ENCODE assay signal across 1 cellular context in genomic region chr12:121804417-121805111, GRCh38.
A peak's percentile ranks its signal among the peaks of the same experiment; 100 is the strongest.
TF ChIP-seq lines count a peak whose summit lies in the region.

No MANE protein-coding gene starts in this region.

TF ChIP-seq in HepG2, 621 proteins besides CTCF, POLR2A, EP300 and RAD21 (continued from another document):
- TF ChIP-seq AFF4 (CRISPR knock-in tag; IDR thresholded peaks at IDR 0.05): no peak
- TF ChIP-seq ZNF331 (CRISPR knock-in tag; IDR thresholded peaks at IDR 0.05): no peak
- no peak for TF ChIP-seq MEIS1 (CRISPR knock-in tag; IDR thresholded peaks at IDR 0.05; ENCODE audit: borderline replicate concordance)
- no peak for TF ChIP-seq SMAD3 (CRISPR knock-in tag; IDR thresholded peaks at IDR 0.05)
- no peak for TF ChIP-seq ZKSCAN8 (CRISPR knock-in tag; IDR thresholded peaks at IDR 0.05; ENCODE audit: borderline replicate concordance)
- TF ChIP-seq LCORL (IDR thresholded peaks at IDR 0.05): no peak
- TF ChIP-seq LCORL (CRISPR knock-in tag; IDR thresholded peaks at IDR 0.05): peak; percentile 28; the same call in 1 of the 2 replicates
- TF ChIP-seq PCBP1 (IDR thresholded peaks at IDR 0.05; ENCODE audit: borderline replicate concordance, low read depth, low read length): no peak
- TF ChIP-seq, protein P1, sequence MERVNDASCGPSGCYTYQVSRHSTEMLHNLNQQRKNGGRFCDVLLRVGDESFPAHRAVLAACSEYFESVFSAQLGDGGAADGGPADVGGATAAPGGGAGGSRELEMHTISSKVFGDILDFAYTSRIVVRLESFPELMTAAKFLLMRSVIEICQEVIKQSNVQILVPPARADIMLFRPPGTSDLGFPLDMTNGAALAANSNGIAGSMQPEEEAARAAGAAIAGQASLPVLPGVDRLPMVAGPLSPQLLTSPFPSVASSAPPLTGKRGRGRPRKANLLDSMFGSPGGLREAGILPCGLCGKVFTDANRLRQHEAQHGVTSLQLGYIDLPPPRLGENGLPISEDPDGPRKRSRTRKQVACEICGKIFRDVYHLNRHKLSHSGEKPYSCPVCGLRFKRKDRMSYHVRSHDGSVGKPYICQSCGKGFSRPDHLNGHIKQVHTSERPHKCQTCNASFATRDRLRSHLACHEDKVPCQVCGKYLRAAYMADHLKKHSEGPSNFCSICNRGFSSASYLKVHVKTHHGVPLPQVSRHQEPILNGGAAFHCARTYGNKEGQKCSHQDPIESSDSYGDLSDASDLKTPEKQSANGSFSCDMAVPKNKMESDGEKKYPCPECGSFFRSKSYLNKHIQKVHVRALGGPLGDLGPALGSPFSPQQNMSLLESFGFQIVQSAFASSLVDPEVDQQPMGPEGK (CRISPR knock-in tag; IDR thresholded peaks at IDR 0.05): peak; percentile 81
- TF ChIP-seq ZNF333 (CRISPR knock-in tag; IDR thresholded peaks at IDR 0.05; ENCODE audit: borderline replicate concordance): no peak
- no peak for TF ChIP-seq ZNF207 (IDR thresholded peaks at IDR 0.05; ENCODE audit: borderline replicate concordance)
- no peak for TF ChIP-seq ZNF234 (CRISPR knock-in tag; conservative IDR thresholded peaks at IDR 0.05)
- peak; percentile 5; the same call in 1 of the 2 replicates for TF ChIP-seq ZFY (CRISPR knock-in tag; IDR thresholded peaks at IDR 0.05)
- no peak for TF ChIP-seq ZNF253 (CRISPR knock-in tag; IDR thresholded peaks at IDR 0.05; ENCODE audit: borderline replicate concordance)
- no peak for TF ChIP-seq ZNF646 (CRISPR knock-in tag; IDR thresholded peaks at IDR 0.05)
- peak; percentile 63; the same call in 1 of the 2 replicates for TF ChIP-seq SRY (CRISPR knock-in tag; IDR thresholded peaks at IDR 0.05)
- TF ChIP-seq, protein P2, sequence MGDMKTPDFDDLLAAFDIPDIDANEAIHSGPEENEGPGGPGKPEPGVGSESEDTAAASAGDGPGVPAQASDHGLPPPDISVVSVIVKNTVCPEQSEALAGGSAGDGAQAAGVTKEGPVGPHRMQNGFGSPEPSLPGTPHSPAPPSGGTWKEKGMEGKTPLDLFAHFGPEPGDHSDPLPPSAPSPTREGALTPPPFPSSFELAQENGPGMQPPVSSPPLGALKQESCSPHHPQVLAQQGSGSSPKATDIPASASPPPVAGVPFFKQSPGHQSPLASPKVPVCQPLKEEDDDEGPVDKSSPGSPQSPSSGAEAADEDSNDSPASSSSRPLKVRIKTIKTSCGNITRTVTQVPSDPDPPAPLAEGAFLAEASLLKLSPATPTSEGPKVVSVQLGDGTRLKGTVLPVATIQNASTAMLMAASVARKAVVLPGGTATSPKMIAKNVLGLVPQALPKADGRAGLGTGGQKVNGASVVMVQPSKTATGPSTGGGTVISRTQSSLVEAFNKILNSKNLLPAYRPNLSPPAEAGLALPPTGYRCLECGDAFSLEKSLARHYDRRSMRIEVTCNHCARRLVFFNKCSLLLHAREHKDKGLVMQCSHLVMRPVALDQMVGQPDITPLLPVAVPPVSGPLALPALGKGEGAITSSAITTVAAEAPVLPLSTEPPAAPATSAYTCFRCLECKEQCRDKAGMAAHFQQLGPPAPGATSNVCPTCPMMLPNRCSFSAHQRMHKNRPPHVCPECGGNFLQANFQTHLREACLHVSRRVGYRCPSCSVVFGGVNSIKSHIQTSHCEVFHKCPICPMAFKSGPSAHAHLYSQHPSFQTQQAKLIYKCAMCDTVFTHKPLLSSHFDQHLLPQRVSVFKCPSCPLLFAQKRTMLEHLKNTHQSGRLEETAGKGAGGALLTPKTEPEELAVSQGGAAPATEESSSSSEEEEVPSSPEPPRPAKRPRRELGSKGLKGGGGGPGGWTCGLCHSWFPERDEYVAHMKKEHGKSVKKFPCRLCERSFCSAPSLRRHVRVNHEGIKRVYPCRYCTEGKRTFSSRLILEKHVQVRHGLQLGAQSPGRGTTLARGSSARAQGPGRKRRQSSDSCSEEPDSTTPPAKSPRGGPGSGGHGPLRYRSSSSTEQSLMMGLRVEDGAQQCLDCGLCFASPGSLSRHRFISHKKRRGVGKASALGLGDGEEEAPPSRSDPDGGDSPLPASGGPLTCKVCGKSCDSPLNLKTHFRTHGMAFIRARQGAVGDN (CRISPR knock-in tag; IDR thresholded peaks at IDR 0.05): peak; percentile 63
- peak; percentile 54; the same call in 1 of the 2 replicates for TF ChIP-seq ZFX (CRISPR knock-in tag; IDR thresholded peaks at IDR 0.05; ENCODE audit: low read depth)
- peak; percentile 57 for TF ChIP-seq SAP130 (CRISPR knock-in tag; IDR thresholded peaks at IDR 0.05; ENCODE audit: low read depth)
- no peak for TF ChIP-seq ZNF878 (CRISPR knock-in tag; IDR thresholded peaks at IDR 0.05)
- no peak for TF ChIP-seq GPN1 (CRISPR knock-in tag; IDR thresholded peaks at IDR 0.05; ENCODE audit: borderline replicate concordance)
- TF ChIP-seq ATF6 (CRISPR knock-in tag; conservative IDR thresholded peaks at IDR 0.05): no peak
- TF ChIP-seq RBFOX2 (IDR thresholded peaks at IDR 0.05; ENCODE audit: low read depth, low read length): peak; percentile 71
- TF ChIP-seq, protein P3, sequence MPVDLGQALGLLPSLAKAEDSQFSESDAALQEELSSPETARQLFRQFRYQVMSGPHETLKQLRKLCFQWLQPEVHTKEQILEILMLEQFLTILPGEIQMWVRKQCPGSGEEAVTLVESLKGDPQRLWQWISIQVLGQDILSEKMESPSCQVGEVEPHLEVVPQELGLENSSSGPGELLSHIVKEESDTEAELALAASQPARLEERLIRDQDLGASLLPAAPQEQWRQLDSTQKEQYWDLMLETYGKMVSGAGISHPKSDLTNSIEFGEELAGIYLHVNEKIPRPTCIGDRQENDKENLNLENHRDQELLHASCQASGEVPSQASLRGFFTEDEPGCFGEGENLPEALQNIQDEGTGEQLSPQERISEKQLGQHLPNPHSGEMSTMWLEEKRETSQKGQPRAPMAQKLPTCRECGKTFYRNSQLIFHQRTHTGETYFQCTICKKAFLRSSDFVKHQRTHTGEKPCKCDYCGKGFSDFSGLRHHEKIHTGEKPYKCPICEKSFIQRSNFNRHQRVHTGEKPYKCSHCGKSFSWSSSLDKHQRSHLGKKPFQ (CRISPR knock-in tag; IDR thresholded peaks at IDR 0.05; ENCODE audit: insufficient replicate concordance): peak; percentile 31
